ENCODE assay signal across 8 cellular contexts in the genomic region with DNA sequence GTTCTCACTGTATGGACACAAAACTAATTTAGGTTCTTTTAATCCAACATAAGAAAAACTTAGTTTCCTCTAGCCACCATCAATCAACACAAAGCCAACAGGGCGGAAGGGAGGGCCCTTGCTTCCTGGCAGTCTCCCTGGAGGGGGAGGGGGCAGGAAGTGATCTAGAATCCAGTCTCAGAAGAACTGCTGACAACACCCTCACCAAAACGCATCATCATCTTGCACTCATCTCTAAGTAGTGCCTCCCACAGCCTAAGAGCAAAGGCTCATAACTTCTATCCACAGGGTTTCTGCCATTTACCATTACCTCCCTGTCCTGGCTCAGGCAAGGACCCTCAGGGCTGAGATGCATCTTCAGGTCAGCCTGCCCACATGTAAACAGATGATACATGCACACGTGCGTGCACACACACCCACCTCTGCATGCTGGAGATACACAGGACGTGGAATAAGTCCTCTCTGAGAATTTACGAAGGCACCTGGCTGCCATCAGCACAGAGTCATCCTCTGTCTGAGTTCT. TPM values are rescaled to one million over a fixed set of nuclear protein-coding genes. Genes with fewer than 3 reads are reported as not detected.
DNase-seq lines count a peak whose midpoint lies in the region; FAIRE-seq and TF ChIP-seq lines count a peak whose summit lies in the region.

No MANE protein-coding gene starts in this region.

- intact Hi-C loops in posterior vena cava (cut with DNase I) = no loop called here

- H3F3A ChIP-seq in neural progenitor cell (ENCODE audit: low read depth) = no peaks in the 10 kb centered on the region

- H3K27ac Mint-ChIP-seq in HFFc6 (peak overlapping the region; percentile 63), neural progenitor cell (no peak overlapping the region)

- TF ChIP-seq RAD21 in H1 (IDR thresholded peaks at IDR 0.05 in 1 of 2, conservative IDR thresholded peaks at IDR 0.05 in 1 of 2; ENCODE audit: low read depth in 2 of 2, low read length in 2 of 2) = no peak

- H3K4me2 ChIP-seq in H1 (ENCODE audit: insufficient read depth in 1 of 2, low read depth in 2 of 2, low read length in 2 of 2) = no peak overlapping the region
- H3K4me2 ChIP-seq in neural progenitor cell = no peak overlapping the region

- H4K5ac ChIP-seq in H1 (ENCODE audit: insufficient read length, low read depth, low read length) = no peak overlapping the region

- H2BK120ac ChIP-seq in H1 (replicated peaks; ENCODE audit: low read depth, low read length) = no peak overlapping the region

- CTCF ChIA-PET in H1 (lab: Charles Lee; ENCODE audit: partially characterized antibody) = interaction anchor here (0.6 kb wide), 1 partner anchor 385 kb away, joined by 3 read pairs; no protein-coding TSS in a partner anchor

- H3K27me3 Mint-ChIP-seq in HFFc6 (ENCODE audit: insufficient read depth) = peaks cover 5% of the 10 kb centered on the region; the same call in 1 of the 2 replicates
- peaks cover 3% of the 10 kb centered on the region for H3K27me3 Mint-ChIP-seq in neural progenitor cell (ENCODE audit: insufficient read depth, low read depth)

- peaks cover 70% of the 10 kb centered on the region for H3K4me1 Mint-ChIP-seq in HFFc6 (ENCODE audit: low read depth)
- H3K4me1 Mint-ChIP-seq in neural progenitor cell = peaks cover 25% of the 10 kb centered on the region

- H3K9me3 ChIP-seq in H1 (ENCODE audit: insufficient read depth in 2 of 2, low read depth in 1 of 2, low read length in 1 of 2) (no peaks in the 10 kb centered on the region), neural progenitor cell (ENCODE audit: low read depth) (no peaks in the 10 kb centered on the region)

- H2BK5ac ChIP-seq in H1 (ENCODE audit: low read depth, low read length) = 0 out of 2 replicates have a peak overlapping the region, but pooled peaks have one; percentile 63

- POLR2A ChIA-PET in H1 (lab: Charles Lee; ENCODE audit: partially characterized antibody) = no interaction called here

- H4K8ac ChIP-seq in H1 (ENCODE audit: extremely low read depth, insufficient read depth, low read length) = no peak overlapping the region

- H3K9ac ChIP-seq in H1 (replicated peaks in 1 of 4; ENCODE audit: extremely low read depth in 1 of 4, low read depth in 3 of 4, low read length in 3 of 4) = no peak overlapping the region
- H3K9ac ChIP-seq in neural progenitor cell = no peak overlapping the region

- no peak overlapping the region for H3K14ac ChIP-seq in H1 (ENCODE audit: insufficient read length)

- H3K79me2 ChIP-seq in H1 (ENCODE audit: control insufficient read depth in 1 of 2, insufficient read depth in 2 of 2, low read length in 2 of 2) (no peaks in the 10 kb centered on the region), neural progenitor cell (ENCODE audit: low read depth) (no peaks in the 10 kb centered on the region)

- no peaks in the 10 kb centered on the region for H3K23me2 ChIP-seq in H1 (ENCODE audit: low read depth, low read length)

- WGBS in H1 (ENCODE audit: extremely low coverage in 1 of 2, insufficient coverage in 1 of 2, insufficient read length in 1 of 2, insufficient replicate concordance in 2 of 2, low coverage in 1 of 2, low lambda C conversion rate in 2 of 2, missing lambda C conversion rate in 1 of 2), 2 experiments = 78% methylated on average over 6 of the region's 6 CpGs; no CpG with 5 or more reads in 1 of the 2 experiments

- H3K36me3 Mint-ChIP-seq in HFFc6 (ENCODE audit: low read depth) (no peaks in the 10 kb centered on the region), neural progenitor cell (no peaks in the 10 kb centered on the region)

- H3K4me1 ChIP-seq in H1 (replicated peaks in 1 of 4; ENCODE audit: control insufficient read depth in 3 of 4, insufficient read depth in 4 of 4, low read length in 3 of 4) = peaks cover 0 to 3% (median under 1%) of the 10 kb centered on the region in 4 experiments; a peak in 3 of 7 replicates
- H3K4me1 ChIP-seq in neural progenitor cell = no peaks in the 10 kb centered on the region

- H2BK15ac ChIP-seq in H1 (ENCODE audit: low read length) = no peak overlapping the region

- no peak overlapping the region for H3K23ac ChIP-seq in H1 (ENCODE audit: insufficient read length)

- FAIRE-seq in H1 (lab: Jason Lieb, UNC) = no peak

- H3K18ac ChIP-seq in H1 (ENCODE audit: extremely low read depth, low read length) = no peak overlapping the region; the same call in 1 of the 2 replicates

- no peaks in the 10 kb centered on the region for H3K79me1 ChIP-seq in H1 (ENCODE audit: low read depth, low read length)

- no peak for TF ChIP-seq POLR2A in H1 (IDR thresholded peaks at IDR 0.05; ENCODE audit: control extremely low read depth in 1 of 2, low read depth in 2 of 2, low read length in 2 of 2)

- H2AFZ ChIP-seq in H1 (ENCODE audit: low read length) = 0 out of 2 replicates have a peak overlapping the region, but pooled peaks have one; percentile 35
- H2AFZ ChIP-seq in neural progenitor cell (replicated peaks) = no peak overlapping the region

- H3K27ac ChIP-seq in H1 (ENCODE audit: low read depth, low read length) = no peak overlapping the region
- H3K27ac ChIP-seq in neural progenitor cell = no peak overlapping the region

- TF ChIP-seq CTCF in HFFc6 (IDR thresholded peaks at IDR 0.05) (no peak), H1 (IDR thresholded peaks at IDR 0.05; ENCODE audit: control extremely low read depth in 1 of 3, insufficient read depth in 1 of 3, low read depth in 1 of 3, low read length in 3 of 3) (no peak), neural progenitor cell (IDR thresholded peaks at IDR 0.05) (no peak)

- H4K20me1 ChIP-seq in H1 (replicated peaks in 1 of 2; ENCODE audit: control insufficient read depth in 1 of 2, insufficient read depth in 2 of 2, low read length in 2 of 2) (no peaks in the 10 kb centered on the region), neural progenitor cell (ENCODE audit: low read depth) (no peaks in the 10 kb centered on the region)

- no peaks in the 10 kb centered on the region for H3K9me3 Mint-ChIP-seq in HFFc6
- H3K9me3 Mint-ChIP-seq in neural progenitor cell = no peaks in the 10 kb centered on the region

- peak overlapping the region; percentile 60; the same call in 1 of the 2 replicates for H2AK5ac ChIP-seq in H1 (ENCODE audit: low read depth, low read length)

- peak overlapping the region; percentile 43; the same call in 1 of the 2 replicates for H2BK20ac ChIP-seq in H1 (ENCODE audit: low read length)

- no peaks in the 10 kb centered on the region for H3K36me3 ChIP-seq in H1 (ENCODE audit: control insufficient read depth in 2 of 4, insufficient read depth in 4 of 4, low read length in 3 of 4)
- no peaks in the 10 kb centered on the region for H3K36me3 ChIP-seq in neural progenitor cell

- no peak for TF ChIP-seq EP300 in H1 (IDR thresholded peaks at IDR 0.05; ENCODE audit: borderline replicate concordance in 1 of 2, low read depth in 2 of 2, low read length in 2 of 2)

- H3K4ac ChIP-seq in H1 (replicated peaks; ENCODE audit: insufficient read length, low read depth, low read length) = no peak overlapping the region

- H3K4me3 Mint-ChIP-seq in HFFc6 (no peak overlapping the region), neural progenitor cell (no peak overlapping the region)

- H3K27me3 ChIP-seq in H1 (replicated peaks in 1 of 4; ENCODE audit: control insufficient read depth in 3 of 4, extremely low read depth in 1 of 4, insufficient read depth in 3 of 4, low read length in 3 of 4) (peaks cover 0 to 1% (median 0%) of the 10 kb centered on the region in 4 experiments; a peak in 1 of 7 replicates), neural progenitor cell (no peaks in the 10 kb centered on the region)

- no peak for DNase-seq in HFFc6
- DNase-seq in activated CD4-positive, alpha-beta T cell treated with anti-CD3 and anti-CD28 coated beads for 4 hours = peak; percentile 66 to 71
- DNase-seq in H1 (ENCODE audit: low read depth in 1 of 2, low spot score in 2 of 2) = no peak
- DNase-seq in stimulated activated CD4-positive, alpha-beta T cell treated with anti-CD3 and anti-CD28 coated beads, Interleukin-2, amount 100 ng/mL, for 24 hours = peak; percentile 60 to 73
- no peak for DNase-seq in posterior vena cava (ENCODE audit: low spot score)
- DNase-seq in retina = no peak
- DNase-seq in neural progenitor cell (ENCODE audit: low spot score) = no peak
- no peak for DNase-seq in NCI-H2171 treated with DMSO at 0.1 percent for 48 hours (lab: John Stamatoyannopoulos, UW)

- no peak overlapping the region for H3K4me3 ChIP-seq in H1 (ENCODE audit: extremely low read depth in 1 of 4, insufficient read depth in 2 of 4, low read depth in 3 of 4, low read length in 4 of 4)
- H3K4me3 ChIP-seq in neural progenitor cell = no peak overlapping the region

- H3K56ac ChIP-seq in H1 (replicated peaks; ENCODE audit: insufficient read length, low read depth, low read length) = no peak overlapping the region

- no peak overlapping the region for H4K91ac ChIP-seq in H1 (replicated peaks; ENCODE audit: insufficient read length, low read length)

- H2BK12ac ChIP-seq in H1 (ENCODE audit: low read depth, low read length) = 0 out of 2 replicates have a peak overlapping the region, but pooled peaks have one; percentile 4

TF ChIP-seq in H1, 55 proteins besides CTCF, POLR2A, EP300 and RAD21 (continues in another document):
- TF ChIP-seq, protein P1, sequence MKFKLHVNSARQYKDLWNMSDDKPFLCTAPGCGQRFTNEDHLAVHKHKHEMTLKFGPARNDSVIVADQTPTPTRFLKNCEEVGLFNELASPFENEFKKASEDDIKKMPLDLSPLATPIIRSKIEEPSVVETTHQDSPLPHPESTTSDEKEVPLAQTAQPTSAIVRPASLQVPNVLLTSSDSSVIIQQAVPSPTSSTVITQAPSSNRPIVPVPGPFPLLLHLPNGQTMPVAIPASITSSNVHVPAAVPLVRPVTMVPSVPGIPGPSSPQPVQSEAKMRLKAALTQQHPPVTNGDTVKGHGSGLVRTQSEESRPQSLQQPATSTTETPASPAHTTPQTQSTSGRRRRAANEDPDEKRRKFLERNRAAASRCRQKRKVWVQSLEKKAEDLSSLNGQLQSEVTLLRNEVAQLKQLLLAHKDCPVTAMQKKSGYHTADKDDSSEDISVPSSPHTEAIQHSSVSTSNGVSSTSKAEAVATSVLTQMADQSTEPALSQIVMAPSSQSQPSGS (IDR thresholded peaks at IDR 0.05; ENCODE audit: low read length) = no peak
- TF ChIP-seq SRF (IDR thresholded peaks at IDR 0.05; ENCODE audit: low read depth, low read length) = no peak

RNA-seq across cellular contexts. Expression of a gene that starts 20.5 kb away (rescaled TPM):
- 1 to 10 TPM; 7.0 to 9.7 (median 7.9) TPM for total RNA-seq in HFFc6 (2021; fragmentation: NEBNext Ultra II Directional; extraction: Animal tissue kit (Norgen Biotek cat#: 25700))
- total RNA-seq in H1 (2021; fragmentation: NEBNext Ultra II Directional; extraction: Animal tissue kit (Norgen Biotek cat#: 25700)) = 0.38 and 0.69 TPM in 2 replicates
- polyA plus RNA-seq in H1 (2011; rRNA removed) = 0.20 and 0.24 TPM in 2 replicates
- polyA plus RNA-seq in H1 (2011; cell fraction: cytosol; rRNA removed) = 0.18 TPM
- polyA plus RNA-seq in H1 (2011; cell fraction: nucleus; rRNA removed) = 0.43 TPM
- 0.12 to 0.28 TPM (median 0.21 TPM) in 4 replicates for polyA plus RNA-seq in H1 (2012, experiment 1 of 2)
- polyA plus RNA-seq in H1 (2012, experiment 2 of 2) = 0.10 TPM
- 0.34 TPM for polyA plus RNA-seq in H1 (2013, experiment 1 of 2)
- polyA plus RNA-seq in H1 (2013, experiment 2 of 2) = 0.35 TPM
- polyA minus RNA-seq in H1 (2011; rRNA and poly(A)+ RNA removed) = 0.12 and 0.13 TPM in 2 replicates
- polyA minus RNA-seq in H1 (2011; cell fraction: cytosol; rRNA and poly(A)+ RNA removed) = 0.15 TPM
- 0.30 TPM for polyA minus RNA-seq in H1 (2011; cell fraction: nucleus; rRNA and poly(A)+ RNA removed)
- total RNA-seq in posterior vena cava = 1 to 10 TPM; 4.1 to 5.5 TPM
- 0.37 and 1.1 TPM in 2 replicates for total RNA-seq in neural progenitor cell (ENCODE audit: low replicate concordance)

Comparison
In these comparisons a context has a peak if more than half of its experiments do, and no peak if none do; other contexts are left out.
1. DNase-seq: peak in activated CD4-positive, alpha-beta T cell treated with anti-CD3 and anti-CD28 coated beads for 4 hours (2 of 2) and stimulated activated CD4-positive, alpha-beta T cell treated with anti-CD3 and anti-CD28 coated beads, Interleukin-2, amount 100 ng/mL, for 24 hours (2 of 2); none in HFFc6 (single experiment), H1 (0 of 2), posterior vena cava (single experiment), retina (single experiment), neural progenitor cell (single experiment) and NCI-H2171 treated with DMSO at 0.1 percent for 48 hours (single experiment).